In the genomic region with DNA sequence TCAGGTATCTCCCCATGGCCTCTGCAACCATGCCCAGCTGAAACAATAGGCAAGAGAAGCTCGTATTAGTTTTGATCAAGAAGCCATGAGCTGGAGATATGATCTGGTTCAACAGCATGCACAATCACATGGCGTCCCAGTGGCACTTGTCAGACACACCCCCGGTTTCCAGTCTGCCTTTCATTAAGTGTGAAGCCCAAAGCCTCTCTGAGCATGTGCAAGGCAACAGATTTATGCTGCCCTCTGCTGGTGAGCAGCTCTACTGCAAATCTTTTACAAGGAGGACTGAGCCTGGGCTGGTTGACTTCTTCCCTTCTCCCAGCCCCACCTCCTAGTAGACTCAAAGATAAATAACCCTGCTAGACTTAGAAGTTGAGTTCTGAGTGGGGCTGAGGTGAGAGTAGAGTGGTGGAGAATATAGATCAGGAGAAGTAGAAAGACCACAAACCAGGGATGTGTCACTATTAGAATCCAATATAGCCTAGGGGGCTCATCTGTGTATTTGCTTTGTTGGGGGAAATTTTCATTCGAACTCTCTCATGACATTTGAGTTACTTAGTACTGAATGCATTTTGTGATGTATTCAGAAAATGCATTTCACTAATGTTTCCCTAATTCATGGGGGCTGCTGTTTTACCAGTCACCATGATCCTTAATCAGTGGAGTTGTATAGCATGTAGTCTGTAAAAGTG, we compare ENCODE assay signal across 2 cellular contexts.
A peak's percentile ranks its signal among the peaks of the same experiment; 100 is the strongest.
TF ChIP-seq lines count a peak whose summit lies in the region.

No MANE protein-coding gene starts in this region.

TF ChIP-seq in A549, 52 proteins besides CTCF, POLR2A, EP300 and RAD21 (continued from another document):
- TF ChIP-seq, protein P1, sequence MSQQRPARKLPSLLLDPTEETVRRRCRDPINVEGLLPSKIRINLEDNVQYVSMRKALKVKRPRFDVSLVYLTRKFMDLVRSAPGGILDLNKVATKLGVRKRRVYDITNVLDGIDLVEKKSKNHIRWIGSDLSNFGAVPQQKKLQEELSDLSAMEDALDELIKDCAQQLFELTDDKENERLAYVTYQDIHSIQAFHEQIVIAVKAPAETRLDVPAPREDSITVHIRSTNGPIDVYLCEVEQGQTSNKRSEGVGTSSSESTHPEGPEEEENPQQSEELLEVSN (IDR thresholded peaks at IDR 0.05; ENCODE audit: borderline replicate concordance, low read depth) = peak; percentile 87
- TF ChIP-seq POLR2AphosphoS2 (conservative IDR thresholded peaks at IDR 0.05; ENCODE audit: low read length) (no peak), FOSL2 (IDR thresholded peaks at IDR 0.05) (no peak), FOSL2 (CRISPR knock-in tag; IDR thresholded peaks at IDR 0.05) (no peak)

TF ChIP-seq in GM12878, 131 proteins besides CTCF, POLR2A, EP300 and RAD21 (continued from another document):
- TF ChIP-seq, protein P2, sequence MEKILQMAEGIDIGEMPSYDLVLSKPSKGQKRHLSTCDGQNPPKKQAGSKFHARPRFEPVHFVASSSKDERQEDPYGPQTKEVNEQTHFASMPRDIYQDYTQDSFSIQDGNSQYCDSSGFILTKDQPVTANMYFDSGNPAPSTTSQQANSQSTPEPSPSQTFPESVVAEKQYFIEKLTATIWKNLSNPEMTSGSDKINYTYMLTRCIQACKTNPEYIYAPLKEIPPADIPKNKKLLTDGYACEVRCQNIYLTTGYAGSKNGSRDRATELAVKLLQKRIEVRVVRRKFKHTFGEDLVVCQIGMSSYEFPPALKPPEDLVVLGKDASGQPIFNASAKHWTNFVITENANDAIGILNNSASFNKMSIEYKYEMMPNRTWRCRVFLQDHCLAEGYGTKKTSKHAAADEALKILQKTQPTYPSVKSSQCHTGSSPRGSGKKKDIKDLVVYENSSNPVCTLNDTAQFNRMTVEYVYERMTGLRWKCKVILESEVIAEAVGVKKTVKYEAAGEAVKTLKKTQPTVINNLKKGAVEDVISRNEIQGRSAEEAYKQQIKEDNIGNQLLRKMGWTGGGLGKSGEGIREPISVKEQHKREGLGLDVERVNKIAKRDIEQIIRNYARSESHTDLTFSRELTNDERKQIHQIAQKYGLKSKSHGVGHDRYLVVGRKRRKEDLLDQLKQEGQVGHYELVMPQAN (conservative IDR thresholded peaks at IDR 0.05) = no peak
- TF ChIP-seq EGR1 (IDR thresholded peaks at IDR 0.05; ENCODE audit: borderline replicate concordance in 1 of 2, low read depth in 2 of 2, low read length in 2 of 2) = no peak
- TF ChIP-seq NR2C1 (IDR thresholded peaks at IDR 0.05) = no peak
- TF ChIP-seq NRF1 (conservative IDR thresholded peaks at IDR 0.05; ENCODE audit: low read depth, low read length) = peak; percentile 56
- TF ChIP-seq, protein P3, sequence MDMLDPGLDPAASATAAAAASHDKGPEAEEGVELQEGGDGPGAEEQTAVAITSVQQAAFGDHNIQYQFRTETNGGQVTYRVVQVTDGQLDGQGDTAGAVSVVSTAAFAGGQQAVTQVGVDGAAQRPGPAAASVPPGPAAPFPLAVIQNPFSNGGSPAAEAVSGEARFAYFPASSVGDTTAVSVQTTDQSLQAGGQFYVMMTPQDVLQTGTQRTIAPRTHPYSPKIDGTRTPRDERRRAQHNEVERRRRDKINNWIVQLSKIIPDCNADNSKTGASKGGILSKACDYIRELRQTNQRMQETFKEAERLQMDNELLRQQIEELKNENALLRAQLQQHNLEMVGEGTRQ (IDR thresholded peaks at IDR 0.05; ENCODE audit: borderline replicate concordance, low read depth, low read length) = no peak
- TF ChIP-seq RB1 (IDR thresholded peaks at IDR 0.05; ENCODE audit: borderline replicate concordance) = no peak
- TF ChIP-seq SMAD1 (IDR thresholded peaks at IDR 0.05; ENCODE audit: low read depth, partially characterized antibody) = no peak
- no peak for TF ChIP-seq STAT1 (conservative IDR thresholded peaks at IDR 0.05)
- no peak for TF ChIP-seq KDM1A (IDR thresholded peaks at IDR 0.05; ENCODE audit: borderline replicate concordance)
- no peak for TF ChIP-seq TCF3 (IDR thresholded peaks at IDR 0.05; ENCODE audit: borderline replicate concordance, insufficient read depth, low read depth, low read length)
- TF ChIP-seq WRNIP1 (IDR thresholded peaks at IDR 0.05; ENCODE audit: borderline replicate concordance, low read depth, low read length) = 0 out of 2 replicates have a peak, but pooled peaks have one; percentile 67
- TF ChIP-seq SREBF2 (IDR thresholded peaks at IDR 0.05; ENCODE audit: low read length) = no peak
- TF ChIP-seq MXI1 (IDR thresholded peaks at IDR 0.05; ENCODE audit: low read depth, low read length) = peak; percentile 50; the same call in 1 of the 2 replicates
- TF ChIP-seq PAX8 (IDR thresholded peaks at IDR 0.05) = no peak
- TF ChIP-seq CREM (IDR thresholded peaks at IDR 0.05; ENCODE audit: low read depth) = 0 out of 2 replicates have a peak, but pooled peaks have one; percentile 4
- TF ChIP-seq MYC (IDR thresholded peaks at IDR 0.05; ENCODE audit: insufficient read depth, insufficient read length, insufficient replicate concordance, low read length, severe bottlenecking) = no peak
- peak; percentile 96 for TF ChIP-seq SMC3 (IDR thresholded peaks at IDR 0.05; ENCODE audit: borderline replicate concordance, low read length)
- peak; percentile 66; the same call in 1 of the 2 replicates for TF ChIP-seq YY1 (IDR thresholded peaks at IDR 0.05; ENCODE audit: low read depth, low read length)
- peak; percentile 32 for TF ChIP-seq RELA (IDR thresholded peaks at IDR 0.05; ENCODE audit: borderline replicate concordance, partially characterized antibody)
- no peak for TF ChIP-seq ASH2L (IDR thresholded peaks at IDR 0.05; ENCODE audit: borderline replicate concordance, low read depth)
- TF ChIP-seq LARP7 (IDR thresholded peaks at IDR 0.05) = no peak
- TF ChIP-seq, protein P4, sequence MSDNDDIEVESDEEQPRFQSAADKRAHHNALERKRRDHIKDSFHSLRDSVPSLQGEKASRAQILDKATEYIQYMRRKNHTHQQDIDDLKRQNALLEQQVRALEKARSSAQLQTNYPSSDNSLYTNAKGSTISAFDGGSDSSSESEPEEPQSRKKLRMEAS (IDR thresholded peaks at IDR 0.05; ENCODE audit: low read depth, low read length) = peak; percentile 71; the same call in 1 of the 2 replicates
